In the genomic region with DNA sequence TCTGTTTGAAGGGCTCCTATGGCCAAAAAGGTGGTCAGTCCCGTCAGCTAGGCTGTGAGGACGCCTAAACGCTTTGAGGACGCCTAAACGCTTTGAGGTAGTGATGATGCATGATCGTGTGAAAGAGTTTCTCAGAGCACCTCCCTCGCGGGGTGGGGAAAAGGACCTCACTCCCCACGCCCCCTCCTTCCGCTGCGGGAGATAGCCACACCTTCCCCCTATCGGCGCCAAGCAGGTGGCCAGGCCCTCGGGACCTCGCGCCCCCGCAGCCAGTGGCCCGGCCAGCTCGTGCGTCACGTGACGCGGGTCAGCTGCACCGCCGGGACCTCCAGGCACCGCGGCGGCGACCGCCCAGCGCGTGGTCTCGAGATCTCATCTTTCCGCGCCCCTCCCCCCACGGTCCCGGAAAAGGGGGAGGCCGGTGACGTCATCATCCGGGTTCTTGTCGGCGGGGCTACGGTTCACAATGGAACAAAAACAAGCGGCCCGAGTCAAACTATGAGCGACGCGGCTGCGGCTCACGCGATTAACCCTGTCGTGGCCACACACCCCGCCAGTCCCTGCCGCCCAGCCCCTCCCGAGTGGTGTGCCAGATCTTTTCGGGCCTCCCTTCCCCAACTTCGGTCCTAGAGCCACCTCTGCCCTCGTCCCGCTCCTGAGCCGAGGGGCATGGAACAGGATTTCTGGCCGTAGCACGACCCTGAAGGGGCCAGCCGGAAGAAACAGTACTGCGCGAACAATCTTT, we compare ENCODE assay signal across 8 cellular contexts. TPM values are rescaled to one million over a fixed set of nuclear protein-coding genes. Genes with fewer than 3 reads are reported as not detected.
DNase-seq lines count a peak whose midpoint lies in the region; ATAC-seq and TF ChIP-seq lines count a peak whose summit lies in the region.

No MANE protein-coding gene starts in this region.

- no peaks in the 10 kb centered on the region for H3K27me3 Mint-ChIP-seq in type B pancreatic cell

- H3K9me3 Mint-ChIP-seq in type B pancreatic cell = no peaks in the 10 kb centered on the region

- H3K27ac ChIP-seq in heart right ventricle = peak overlapping the region; percentile 94 to 100 (median 98)

- 0 to 1% methylated on average over 47 to 65 of the region's 65 CpGs for WGBS in heart right ventricle, 2 donors

- intact Hi-C loops in heart right ventricle (cut with DNase I) = loop anchor here in 5 of 10 donors (1.0 to 10.0 kb wide), 5 partner anchors 70 to 250 kb away; partner anchors contain the start of gene DDX3X (in 2 of the 5)

- H3K4me1 ChIP-seq in heart right ventricle = peaks cover 0 to 47% (median 13%) of the 10 kb centered on the region in 9 donors

- peaks cover 0 to 7% (median 0%) of the 10 kb centered on the region in 9 donors for H3K36me3 ChIP-seq in heart right ventricle

- H3K27me3 ChIP-seq in heart right ventricle = peaks cover 0 to 90% (median 0%) of the 10 kb centered on the region in 7 donors

- DNase-seq in NCI-H146 treated with DMSO at 0.1 percent for 48 hours (lab: John Stamatoyannopoulos, UW; ENCODE audit: unreplicated experiment) (peak; percentile 90), T-helper 1 cell (peak; percentile 86 to 97 (median 91)), amniotic stem cell (lab: John Stamatoyannopoulos, UW) (peak; percentile 99), heart right ventricle (peak; percentile 95 to 96), pons (ENCODE audit: low spot score) (peak; percentile 91), type B pancreatic cell (ENCODE audit: extremely low spot score, unreplicated experiment) (peak; percentile 95)

- H3K27ac Mint-ChIP-seq in type B pancreatic cell = peak overlapping the region; percentile 99

- no peaks in the 10 kb centered on the region for H3K36me3 Mint-ChIP-seq in type B pancreatic cell

- peak overlapping the region; percentile 69 to 97 (median 83) for H3K4me3 ChIP-seq in heart right ventricle

- peak overlapping the region; percentile 96 for H3K4me3 Mint-ChIP-seq in type B pancreatic cell

- ATAC-seq in HG02884 (IDR thresholded peaks at IDR 0.05; ENCODE audit: unreplicated experiment) = peak; percentile 61
- peak; percentile 81 to 93 (median 87) for ATAC-seq in heart right ventricle

- H3K9me3 ChIP-seq in heart right ventricle = no peaks in the 10 kb centered on the region

- H3K4me1 Mint-ChIP-seq in type B pancreatic cell (ENCODE audit: unreplicated experiment) = peaks cover 15% of the 10 kb centered on the region

- no peak for TF ChIP-seq CTCF in heart right ventricle (IDR thresholded peaks at IDR 0.05)
- TF ChIP-seq CTCF in type B pancreatic cell (conservative IDR thresholded peaks at IDR 0.05) = no peak

- peak; percentile 69 for TF ChIP-seq POLR2A in GM15510 (IDR thresholded peaks at IDR 0.05; ENCODE audit: borderline replicate concordance, extremely low read depth, insufficient read length)

RNA-seq across cellular contexts. Expression of gene USP9X, which starts 0.7 kb away (rescaled TPM):
- 10 to 100 TPM; 55.2 to 81.3 (median 68.0) TPM for total RNA-seq in heart right ventricle
- polyA plus RNA-seq in heart right ventricle = 10 to 100 TPM in 1 of 2 donors, 1 to 10 TPM in 1; 9.0 to 11.3 TPM
- total RNA-seq in type B pancreatic cell (ENCODE audit: low replicate concordance) = 59.4 and 74.4 TPM in 2 replicates

Comparison
In these comparisons a context has a peak if more than half of its experiments do, and no peak if none do; other contexts are left out.
1. Peak in every context shown above with its lines: DNase-seq, ATAC-seq, H3K4me3 ChIP-seq and H3K27ac ChIP-seq.